9 cellular contexts compared by ENCODE assay signal in the genomic region with DNA sequence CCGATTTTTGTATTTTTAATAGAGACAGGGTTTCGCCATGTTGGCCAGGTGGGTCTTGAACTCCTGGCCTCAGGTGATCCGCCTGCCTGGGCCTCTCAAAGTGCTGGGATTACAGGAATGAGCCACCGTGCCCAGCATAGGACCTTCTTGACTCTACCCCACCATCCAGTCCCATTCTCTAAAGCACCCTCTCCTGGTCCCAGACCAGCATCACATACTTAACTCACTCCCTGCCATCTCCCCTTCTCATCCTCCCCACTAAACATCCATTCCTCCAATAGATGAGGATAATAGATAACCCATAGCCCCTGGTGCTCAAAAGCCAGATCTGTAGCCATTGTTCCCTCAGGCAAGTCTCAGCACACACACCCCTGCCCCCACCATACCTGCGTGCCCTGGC. TPM values are rescaled to one million over a fixed set of nuclear protein-coding genes. Genes with fewer than 3 reads are reported as not detected.
A peak's percentile ranks its signal among the peaks of the same experiment; 100 is the strongest.
DNase-seq lines count a peak whose midpoint lies in the region; ATAC-seq and TF ChIP-seq lines count a peak whose summit lies in the region.
"Had no signal": no experiment of that assay in that cellular context is flagged by ENCODE, and none has a peak within 500 bp of the region (broad histone marks: within the 10 kb centered on the region; RNA-seq: fewer than 3 reads in every experiment).

No MANE protein-coding gene starts in this region.

- DNase-seq in DND-41 (no peak), mammary epithelial cell (no peak), neural progenitor cell (ENCODE audit: low spot score) (no peak), AG20443 (ENCODE audit: low spot score) (no peak), uterus (no peak)
- DNase-seq: left ventricle myocardium superior, T-helper 9 cell had no signal

- peaks cover 47% of the 10 kb centered on the region for H3K4me1 ChIP-seq in DND-41 (ENCODE audit: insufficient read depth, low read length)
- H3K4me1 ChIP-seq in Loucy (ENCODE audit: insufficient read depth, low read length, poor library complexity, severe bottlenecking) = peaks cover 26% of the 10 kb centered on the region
- peaks cover 32% of the 10 kb centered on the region for H3K4me1 ChIP-seq in mammary epithelial cell (ENCODE audit: insufficient read depth, low read length)
- H3K4me1 ChIP-seq in neural progenitor cell = peaks cover 20% of the 10 kb centered on the region
- H3K4me1 ChIP-seq in uterus = peaks cover 0 to 18% of the 10 kb centered on the region in 2 donors

- H3K79me2 ChIP-seq in DND-41 (ENCODE audit: insufficient read depth, low read length) (peaks cover 21% of the 10 kb centered on the region), Loucy (ENCODE audit: insufficient read depth, low read length) (peaks cover 9% of the 10 kb centered on the region; the same call in 1 of the 2 replicates), mammary epithelial cell (ENCODE audit: insufficient read depth, low read length) (peaks cover 18% of the 10 kb centered on the region), neural progenitor cell (ENCODE audit: low read depth) (peaks cover 11% of the 10 kb centered on the region)

- H3K9me2 ChIP-seq in Loucy (replicated peaks; ENCODE audit: low read depth, low read length) = no peaks in the 10 kb centered on the region

- H3K36me3 ChIP-seq in DND-41 (ENCODE audit: insufficient read depth, low read length) (peaks cover 17% of the 10 kb centered on the region), Loucy (ENCODE audit: insufficient read depth, low read length) (no peaks in the 10 kb centered on the region), mammary epithelial cell (ENCODE audit: insufficient read depth, low read length) (no peaks in the 10 kb centered on the region), neural progenitor cell (no peaks in the 10 kb centered on the region), uterus (no peaks in the 10 kb centered on the region)

- in situ Hi-C loops in mammary epithelial cell (cut with MboI; ENCODE audit: low sequenced_read_pairs in 2 of 2) = no loop called here

- no peak overlapping the region for H3K27ac Mint-ChIP-seq in neural progenitor cell

- H3F3A ChIP-seq in Loucy (ENCODE audit: low read depth) (no peaks in the 10 kb centered on the region; the same call in 1 of the 2 replicates), neural progenitor cell (ENCODE audit: low read depth) (peaks cover 30% of the 10 kb centered on the region)

- H3K27me3 Mint-ChIP-seq in neural progenitor cell (ENCODE audit: insufficient read depth, low read depth) = peaks cover 10% of the 10 kb centered on the region

- CTCF ChIA-PET in mammary epithelial cell (lab: Charles Lee; ENCODE audit: low non-redundant PET) = no interaction called here

- WGBS in mammary epithelial cell (ENCODE audit: low coverage, missing lambda C conversion rate) = 98% methylated on average over 4 of the region's 5 CpGs

- peak overlapping the region; percentile 67; the same call in 1 of the 2 replicates for H3K27ac ChIP-seq in DND-41 (ENCODE audit: low read length)
- no peak overlapping the region for H3K27ac ChIP-seq in mammary epithelial cell (ENCODE audit: insufficient read depth, low read depth, low read length)
- H3K27ac ChIP-seq in neural progenitor cell = no peak overlapping the region
- H3K27ac ChIP-seq in uterus = no peak overlapping the region

- H3K9ac ChIP-seq in DND-41 (ENCODE audit: low read depth, low read length) (peak overlapping the region; percentile 66; the same call in 1 of the 2 replicates), Loucy (ENCODE audit: low read depth, low read length, poor library complexity, severe bottlenecking) (peak overlapping the region; percentile 77), mammary epithelial cell (ENCODE audit: insufficient read depth, low read length) (no peak overlapping the region), neural progenitor cell (no peak overlapping the region)

- TF ChIP-seq CTCF in DND-41 (IDR thresholded peaks at IDR 0.05; ENCODE audit: borderline replicate concordance, extremely low read depth, low read length, poor library complexity, severe bottlenecking) = no peak
- peak; percentile 41; the same call in 1 of the 2 replicates for TF ChIP-seq CTCF in Loucy (conservative IDR thresholded peaks at IDR 0.05; ENCODE audit: low read length)
- TF ChIP-seq CTCF in mammary epithelial cell (conservative IDR thresholded peaks at IDR 0.05 in 1 of 2, IDR thresholded peaks at IDR 0.05 in 1 of 2; ENCODE audit: extremely low read depth in 1 of 2, insufficient read depth in 1 of 2, low read depth in 1 of 2, low read length in 2 of 2) = no peak
- TF ChIP-seq CTCF in neural progenitor cell (IDR thresholded peaks at IDR 0.05) = no peak
- TF ChIP-seq CTCF in uterus (IDR thresholded peaks at IDR 0.05) = no peak

- intact Hi-C loops in mammary epithelial cell (cut with micrococcal nuclease) (loop anchor here (5.0 kb wide), 1 partner anchor 249 kb away; no protein-coding TSS in a partner anchor), uterus (cut with DNase I; ENCODE audit: low total_unique reads) (no loop called here)

- no peaks in the 10 kb centered on the region for H3K9me3 Mint-ChIP-seq in neural progenitor cell

- ATAC-seq in DND-41 (ENCODE audit: insufficient read depth, low read depth) (no peak), GM19452 (IDR thresholded peaks at IDR 0.05; ENCODE audit: unreplicated experiment) (no peak)
- ATAC-seq: left ventricle myocardium superior had no signal

- H4K20me1 ChIP-seq in DND-41 (ENCODE audit: insufficient read depth, low read length) (no peaks in the 10 kb centered on the region), Loucy (ENCODE audit: insufficient read depth, low read length, poor library complexity, severe bottlenecking) (no peaks in the 10 kb centered on the region), mammary epithelial cell (ENCODE audit: insufficient read depth, low read length) (no peaks in the 10 kb centered on the region), neural progenitor cell (ENCODE audit: low read depth) (no peaks in the 10 kb centered on the region)

- H3K9me3 ChIP-seq in DND-41 (ENCODE audit: insufficient read depth, low read length, severe bottlenecking) = no peaks in the 10 kb centered on the region
- no peaks in the 10 kb centered on the region for H3K9me3 ChIP-seq in Loucy (ENCODE audit: insufficient read depth, low read depth, low read length)
- no peaks in the 10 kb centered on the region for H3K9me3 ChIP-seq in mammary epithelial cell (replicated peaks; ENCODE audit: insufficient read depth, low read length)
- H3K9me3 ChIP-seq in neural progenitor cell (ENCODE audit: low read depth) = no peaks in the 10 kb centered on the region
- H3K9me3 ChIP-seq in uterus = no peaks in the 10 kb centered on the region

- TF ChIP-seq POLR2A in uterus (IDR thresholded peaks at IDR 0.05) = no peak

- H2AFZ ChIP-seq in DND-41 (ENCODE audit: low read depth, low read length) (no peak overlapping the region), Loucy (ENCODE audit: low read length) (no peak overlapping the region), mammary epithelial cell (ENCODE audit: low read depth, low read length) (peak overlapping the region; percentile 94), neural progenitor cell (replicated peaks) (no peak overlapping the region)

- peaks cover 16% of the 10 kb centered on the region for H3K36me3 Mint-ChIP-seq in neural progenitor cell

- peaks cover 32% of the 10 kb centered on the region for H3K4me1 Mint-ChIP-seq in neural progenitor cell

- no TSS peak for BruUV-seq in mammary epithelial cell (replicated peaks; lab: Mats Ljungman, UMichigan)

- H3K27me3 ChIP-seq in DND-41 (ENCODE audit: insufficient read depth, low read length, poor library complexity) (no peaks in the 10 kb centered on the region), Loucy (ENCODE audit: insufficient read depth, low read length, poor library complexity, severe bottlenecking) (no peaks in the 10 kb centered on the region), mammary epithelial cell (ENCODE audit: insufficient read depth, low read length) (no peaks in the 10 kb centered on the region), neural progenitor cell (no peaks in the 10 kb centered on the region), uterus (no peaks in the 10 kb centered on the region)

- H3K4me3 Mint-ChIP-seq in neural progenitor cell = peak overlapping the region; percentile 91

- dilution Hi-C loops in mammary epithelial cell (cut with HindIII; ENCODE audit: low sequenced_read_pairs) = no loop called here

- H3K4me2 ChIP-seq in DND-41 (ENCODE audit: insufficient read depth, low read length) (peak overlapping the region; percentile 85), Loucy (ENCODE audit: low read depth, low read length, poor library complexity, severe bottlenecking) (peak overlapping the region; percentile 85), mammary epithelial cell (ENCODE audit: insufficient read depth, low read depth, low read length) (peak overlapping the region; percentile 98), neural progenitor cell (peak overlapping the region; percentile 99)

- H3K4me3 ChIP-seq in DND-41 (ENCODE audit: low read depth in 1 of 2, low read length in 2 of 2) = peak overlapping the region in 1 of 2 experiments; percentile 60; a peak in 1 of 4 replicates
- peak overlapping the region; percentile 79 for H3K4me3 ChIP-seq in Loucy (ENCODE audit: low read length, poor library complexity, severe bottlenecking)
- H3K4me3 ChIP-seq in mammary epithelial cell (replicated peaks in 1 of 3; ENCODE audit: insufficient read depth in 1 of 3, low read depth in 2 of 3, low read length in 3 of 3) = peak overlapping the region; percentile 75 to 95 (median 77)
- H3K4me3 ChIP-seq in neural progenitor cell = peak overlapping the region; percentile 84
- H3K4me3 ChIP-seq in uterus = no peak overlapping the region

RNA-seq across cellular contexts. Expression of a gene that starts 2.1 kb away (rescaled TPM):
- 10 to 100 TPM; 10.0 to 66.1 TPM for total RNA-seq in mammary epithelial cell
- 18.4 TPM for polyA plus RNA-seq in mammary epithelial cell
- 73.9 TPM for polyA minus RNA-seq in mammary epithelial cell
- total RNA-seq in neural progenitor cell (ENCODE audit: low replicate concordance) = 4.8 and 14.9 TPM in 2 replicates
- 10 to 100 TPM in 2 of 4 donors, 1 to 10 TPM in 2; 5.3 to 28.2 (median 11.7) TPM for total RNA-seq in uterus

RNA-seq across cellular contexts. Expression of a gene that starts 9.0 kb away (rescaled TPM):
- total RNA-seq in mammary epithelial cell = 10 to 100 TPM; 36.7 to 57.7 TPM
- 90.5 TPM for polyA plus RNA-seq in mammary epithelial cell
- polyA minus RNA-seq in mammary epithelial cell = 75.5 TPM
- total RNA-seq in neural progenitor cell (ENCODE audit: low replicate concordance) = 21.8 and 44.8 TPM in 2 replicates
- total RNA-seq in uterus = 10 to 100 TPM in 3 of 4 donors, 1 to 10 TPM in 1; 10.0 to 44.4 (median 29.2) TPM

RNA-seq across cellular contexts. Expression of a gene that starts 20.1 kb away (rescaled TPM):
- 10 to 100 TPM; 21.5 to 41.5 TPM for total RNA-seq in mammary epithelial cell
- polyA plus RNA-seq in mammary epithelial cell = 36.1 TPM
- polyA minus RNA-seq in mammary epithelial cell = 93.7 TPM
- 41.7 and 62.2 TPM in 2 replicates for total RNA-seq in neural progenitor cell (ENCODE audit: low replicate concordance)
- total RNA-seq in uterus = 10 to 100 TPM; 25.4 to 75.3 (median 39.3) TPM

RNA-seq across cellular contexts. Expression of a gene that starts 24.1 kb away (rescaled TPM):
- total RNA-seq in mammary epithelial cell = 1 to 10 TPM; 1.3 to 4.8 TPM
- 3.0 TPM for polyA plus RNA-seq in mammary epithelial cell
- polyA minus RNA-seq in mammary epithelial cell = 10.3 TPM
- 1.9 and 5.9 TPM in 2 replicates for total RNA-seq in neural progenitor cell (ENCODE audit: low replicate concordance)
- 1 to 10 TPM in 2 of 4 donors, not detected in 2; 4.2 to 5.5 TPM for total RNA-seq in uterus

RNA-seq across cellular contexts. Expression of a gene that starts 44.7 kb away (rescaled TPM):
- total RNA-seq in mammary epithelial cell (10 to 100 TPM; 34.2 to 49.3 TPM), neural progenitor cell (ENCODE audit: low replicate concordance) (25.6 and 46.5 TPM in 2 replicates), uterus (10 to 100 TPM in 3 of 4 donors, 1 to 10 TPM in 1; 9.7 to 62.4 (median 26.0) TPM)
- 82.0 TPM for polyA plus RNA-seq in mammary epithelial cell
- polyA minus RNA-seq in mammary epithelial cell = 31.0 TPM

Comparison
In these comparisons a context has a peak if more than half of its experiments do, and no peak if none do; other contexts are left out.
1. H3K4me3 ChIP-seq: peak in Loucy (single experiment), mammary epithelial cell (3 of 3) and neural progenitor cell (single experiment); none in uterus (0 of 2).
2. H3K9ac ChIP-seq: peak in DND-41 (single experiment) and Loucy (single experiment); none in mammary epithelial cell (single experiment) and neural progenitor cell (single experiment).
3. Peak in every context shown above with its lines, with median percentiles within 50 percentile points of each other: H3K4me2 ChIP-seq.